In genomic region chr16:51971184-51971583, GRCh38 we compare ENCODE assay signal across 9 cellular contexts.
DNase-seq lines count a peak whose midpoint lies in the region; ATAC-seq lines count a peak whose summit lies in the region.
"Had no signal": no experiment of that assay in that cellular context is flagged by ENCODE, and none has a peak within 500 bp of the region (broad histone marks: within the 10 kb centered on the region; RNA-seq: fewer than 3 reads in every experiment).

No MANE protein-coding gene starts in this region.

- no peak for ATAC-seq in GM19035 (IDR thresholded peaks at IDR 0.05; ENCODE audit: unreplicated experiment)
- ATAC-seq in stimulated activated naive CD8-positive, alpha-beta T cell treated with anti-CD3 and anti-CD28 coated beads, Interleukin-15, Interleukin-2, amounts not matched to agents 100 U/mL and 50 U/mL, for 24 hours, result no peak
- ATAC-seq: left cardiac atrium had no signal

- DNase-seq in DMS 273 (lab: John Stamatoyannopoulos, UW; ENCODE audit: unreplicated experiment), result peak; percentile 77
- DNase-seq in DMS 273 treated with DMSO at 0.1 percent for 48 hours (lab: John Stamatoyannopoulos, UW), result no peak
- peak; percentile 36 for DNase-seq in NCI-H2171 treated with DMSO at 0.1 percent for 48 hours (lab: John Stamatoyannopoulos, UW)
- DNase-seq in dermis blood vessel endothelial cell, result peak; percentile 19
- peak; percentile 35 for DNase-seq in retina
- no peak for DNase-seq in NCI-H345 treated with DMSO at 0.1 percent for 48 hours (lab: John Stamatoyannopoulos, UW; ENCODE audit: unreplicated experiment)
- DNase-seq in stimulated activated naive CD8-positive, alpha-beta T cell treated with anti-CD3 and anti-CD28 coated beads, Interleukin-15, Interleukin-2, amounts not matched to agents 100 U/mL and 50 U/mL, for 24 hours, result no peak
- DNase-seq: left cardiac atrium had no signal

Comparison
In these comparisons a context has a peak if more than half of its experiments do, and no peak if none do; other contexts are left out.
1. DNase-seq: peak in DMS 273 (single experiment), NCI-H2171 treated with DMSO at 0.1 percent for 48 hours (single experiment), dermis blood vessel endothelial cell (single experiment) and retina (single experiment); none in DMS 273 treated with DMSO at 0.1 percent for 48 hours (single experiment), NCI-H345 treated with DMSO at 0.1 percent for 48 hours (single experiment) and stimulated activated naive CD8-positive, alpha-beta T cell treated with anti-CD3 and anti-CD28 coated beads, Interleukin-15, Interleukin-2, amounts not matched to agents 100 U/mL and 50 U/mL, for 24 hours (single experiment).